Comparison of ENCODE assay signal across 8 cellular contexts in genomic region chrX:97039363-97040029, GRCh38.
A peak's percentile ranks its signal among the peaks of the same experiment; 100 is the strongest.
DNase-seq lines count a peak whose midpoint lies in the region; ATAC-seq, FAIRE-seq and TF ChIP-seq lines count a peak whose summit lies in the region.

No MANE protein-coding gene starts in this region.

- no peaks in the 10 kb centered on the region for H3K4me1 ChIP-seq in stomach

- in situ Hi-C loops in brain microvascular endothelial cell (cut with HindIII; ENCODE audit: low pct_ligation_motif_present, low sequenced_read_pairs) = no loop called here

- H3K27me3 ChIP-seq in brain microvascular endothelial cell (replicated peaks) (no peaks in the 10 kb centered on the region), stomach (no peaks in the 10 kb centered on the region)

- TF ChIP-seq POLR2A in stomach (IDR thresholded peaks at IDR 0.05) = no peak

- peak; percentile 36 for DNase-seq in EH (ENCODE audit: low read depth)
- peak; percentile 47 for DNase-seq in brain microvascular endothelial cell
- DNase-seq in stomach = peak; percentile 27
- DNase-seq in RWPE1 (ENCODE audit: low spot score) = no peak
- DNase-seq in frontal cortex (ENCODE audit: low spot score in 2 of 2) = no peak
- no peak for DNase-seq in T-helper 9 cell

- H3K9me3 ChIP-seq in stomach = no peaks in the 10 kb centered on the region

- POLR2A ChIA-PET in RWPE1 (lab: Yijun Ruan, JAX; ENCODE audit: low non-redundant PET) = interaction anchor here (0.6 kb wide), 1 partner anchor 313 kb away, joined by 6 read pairs; no protein-coding TSS in a partner anchor

- TF ChIP-seq EP300 in stomach (IDR thresholded peaks at IDR 0.05) = no peak

- intact Hi-C loops in stomach (cut with DNase I; ENCODE audit: low total_unique reads) = no loop called here

- 19 to 58% (median 31%) methylated on average over 4 of the region's 4 CpGs for WGBS in stomach, 5 donors

- ATAC-seq in GM19452 (IDR thresholded peaks at IDR 0.05; ENCODE audit: unreplicated experiment) (peak; percentile 94), HG03354 (IDR thresholded peaks at IDR 0.05; ENCODE audit: poor library complexity, severe bottlenecking, unreplicated experiment) (peak; percentile 92)

- H3K27ac ChIP-seq in brain microvascular endothelial cell (no peak overlapping the region), stomach (no peak overlapping the region), RWPE1 (no peak overlapping the region)

- CTCF ChIA-PET in RWPE1 (lab: Yijun Ruan, JAX) = no interaction called here

- no peaks in the 10 kb centered on the region for H3K36me3 ChIP-seq in brain microvascular endothelial cell (replicated peaks)
- no peaks in the 10 kb centered on the region for H3K36me3 ChIP-seq in stomach

- no peak for FAIRE-seq in frontal cortex (lab: Jason Lieb, UNC)

- H3K4me3 ChIP-seq in brain microvascular endothelial cell (ENCODE audit: low read depth, low read length) = no peak overlapping the region
- no peak overlapping the region for H3K4me3 ChIP-seq in stomach

- TF ChIP-seq CTCF in brain microvascular endothelial cell (IDR thresholded peaks at IDR 0.05; ENCODE audit: low read depth, low read length, missing control alignments) (no peak), stomach (IDR thresholded peaks at IDR 0.05) (no peak), RWPE1 (conservative IDR thresholded peaks at IDR 0.05; ENCODE audit: low read depth) (no peak)

Comparison
In these comparisons a context has a peak if more than half of its experiments do, and no peak if none do; other contexts are left out.
1. DNase-seq: peak in EH (single experiment), brain microvascular endothelial cell (single experiment) and stomach (single experiment); none in RWPE1 (single experiment), frontal cortex (0 of 2) and T-helper 9 cell (single experiment).